ENCODE assay signal across 8 cellular contexts in the genomic region with DNA sequence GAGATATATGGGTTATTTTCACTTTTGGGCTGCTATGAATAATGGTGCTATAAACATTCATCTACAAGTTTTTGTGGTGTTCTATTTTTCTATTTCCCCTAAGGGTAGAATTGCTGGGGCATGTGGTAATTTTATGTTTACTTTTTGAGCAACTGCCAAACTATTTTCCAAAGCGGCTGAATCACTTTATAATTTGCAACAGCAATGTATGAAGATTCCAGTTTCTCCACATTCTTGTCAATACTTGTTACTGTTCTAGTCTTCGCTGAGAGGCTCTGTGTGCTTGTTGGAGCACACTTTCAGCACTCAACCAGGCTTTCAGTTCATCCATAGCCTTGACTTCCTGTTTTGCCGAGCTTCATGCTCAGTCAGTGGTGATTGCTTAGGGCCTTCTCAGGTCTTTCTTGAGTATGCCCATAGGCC. TPM values are rescaled to one million over a fixed set of nuclear protein-coding genes. Genes with fewer than 3 reads are reported as not detected.
DNase-seq lines count a peak whose midpoint lies in the region; ATAC-seq and TF ChIP-seq lines count a peak whose summit lies in the region.

No MANE protein-coding gene starts in this region.

- no peaks in the 10 kb centered on the region for H3K9me3 Mint-ChIP-seq in activated CD4-positive, alpha-beta T cell treated with anti-CD3 and anti-CD28 coated beads, Interleukin-2, amount 10 ng/mL, durations not matched to agents 7 days and 5 days

- no peaks in the 10 kb centered on the region for H3K27me3 ChIP-seq in right lobe of liver

- WGBS in right lobe of liver (ENCODE audit: insufficient coverage, low coverage, low lambda C conversion rate, missing lambda C conversion rate), result 0% methylated on average over 3 of the region's 3 CpGs

- CTCF ChIA-PET in activated CD4-positive, alpha-beta T cell treated with anti-CD3 and anti-CD28 coated beads, Interleukin-2, amount 10 ng/mL, durations not matched to agents 7 days and 5 days (lab: Charles Lee), result interaction anchor here (0.6 to 1.9 kb wide), 4 partner anchors 10 to 1020 kb away, joined by 3 to 6 read pairs (median 4); a partner anchor contains a TSS

- peak; percentile 23 for TF ChIP-seq POLR2A in right lobe of liver (IDR thresholded peaks at IDR 0.05)

- peak overlapping the region; percentile 59 to 67 (median 66) for H3K27ac ChIP-seq in right lobe of liver

- in situ Hi-C loops in T47D (cut with HindIII; ENCODE audit: low pct_unique_long_range_greater_than_20kb, low sequenced_read_pairs), result no loop called here

- peak overlapping the region; percentile 98 for H3K27ac Mint-ChIP-seq in activated CD4-positive, alpha-beta T cell treated with anti-CD3 and anti-CD28 coated beads, Interleukin-2, amount 10 ng/mL, durations not matched to agents 7 days and 5 days

- H3K36me3 Mint-ChIP-seq in activated CD4-positive, alpha-beta T cell treated with anti-CD3 and anti-CD28 coated beads, Interleukin-2, amount 10 ng/mL, durations not matched to agents 7 days and 5 days (ENCODE audit: low read depth), result peaks cover 15% of the 10 kb centered on the region

- TF ChIP-seq CTCF in right lobe of liver (IDR thresholded peaks at IDR 0.05), result no peak

- H3K4me1 ChIP-seq in right lobe of liver, result peaks cover 0 to 33% (median 12%) of the 10 kb centered on the region in 4 donors

- POLR2A ChIA-PET in activated CD4-positive, alpha-beta T cell treated with anti-CD3 and anti-CD28 coated beads, Interleukin-2, amount 10 ng/mL, durations not matched to agents 7 days and 5 days (lab: Charles Lee), result interaction anchor here (0.6 to 0.9 kb wide), 2 partner anchors 14 to 30 kb away, joined by 4 read pairs; no protein-coding TSS in a partner anchor

- H3K36me3 ChIP-seq in right lobe of liver, result no peaks in the 10 kb centered on the region

- peak overlapping the region in 1 of 3 donors; percentile 20 for H3K4me3 ChIP-seq in right lobe of liver

- DNase-seq in activated CD4-positive, alpha-beta T cell treated with anti-CD3 and anti-CD28 coated beads, Interleukin-2, amount 10 ng/mL, durations not matched to agents 7 days and 5 days, result peak; percentile 43
- DNase-seq in activated CD4-positive, alpha-beta T cell treated with anti-CD3 and anti-CD28 coated beads, Interleukin-2, amount 50 U/mL, for 4 hours, result no peak
- peak; percentile 76 for DNase-seq in NOMO-1 treated with DMSO at 0.1 percent for 48 hours (lab: John Stamatoyannopoulos, UW; ENCODE audit: unreplicated experiment)
- peak; percentile 37 to 98 for DNase-seq in T47D (ENCODE audit: low read depth in 1 of 2, low spot score in 1 of 2)
- DNase-seq in right lobe of liver, result no peak
- no peak for DNase-seq in activated gamma-delta T cell treated with Interleukin-2 at 50 U/mL for 16 hours
- no peak for DNase-seq in activated CD4-positive, alpha-beta T cell treated with anti-CD3 and anti-CD28 coated beads, Interleukin-2, amount 50 U/mL, for 48 hours

- intact Hi-C loops in right lobe of liver (cut with DNase I), result no loop called here

- H3K9me3 ChIP-seq in right lobe of liver, result no peaks in the 10 kb centered on the region

- H3K4me1 Mint-ChIP-seq in activated CD4-positive, alpha-beta T cell treated with anti-CD3 and anti-CD28 coated beads, Interleukin-2, amount 10 ng/mL, durations not matched to agents 7 days and 5 days, result peaks cover 62% of the 10 kb centered on the region

- ATAC-seq in HG02623 (IDR thresholded peaks at IDR 0.05; ENCODE audit: unreplicated experiment), result peak; percentile 71
- ATAC-seq in right lobe of liver, result peak; percentile 71 to 80 (median 73)

- H3K27me3 Mint-ChIP-seq in activated CD4-positive, alpha-beta T cell treated with anti-CD3 and anti-CD28 coated beads, Interleukin-2, amount 10 ng/mL, durations not matched to agents 7 days and 5 days, result no peaks in the 10 kb centered on the region

- H3K4me3 Mint-ChIP-seq in activated CD4-positive, alpha-beta T cell treated with anti-CD3 and anti-CD28 coated beads, Interleukin-2, amount 10 ng/mL, durations not matched to agents 7 days and 5 days, result peak overlapping the region; percentile 47

RNA-seq across cellular contexts. Expression of a gene that starts 39.0 kb away (rescaled TPM):
- 10 to 100 TPM; 36.8 to 38.5 TPM for total RNA-seq in activated CD4-positive, alpha-beta T cell treated with anti-CD3 and anti-CD28 coated beads, Interleukin-2, amount 10 ng/mL, durations not matched to agents 7 days and 5 days
- 10 to 100 TPM; 54.2 to 92.5 (median 63.5) TPM for total RNA-seq in right lobe of liver

RNA-seq across cellular contexts. Expression of a gene that starts 39.4 kb away (rescaled TPM):
- 10 to 100 TPM; 42.0 to 50.5 TPM for total RNA-seq in activated CD4-positive, alpha-beta T cell treated with anti-CD3 and anti-CD28 coated beads, Interleukin-2, amount 10 ng/mL, durations not matched to agents 7 days and 5 days
- total RNA-seq in right lobe of liver, result 10 to 100 TPM; 16.2 to 22.4 (median 19.9) TPM

Comparison
In these comparisons a context has a peak if more than half of its experiments do, and no peak if none do; other contexts are left out.
1. DNase-seq: peak in activated CD4-positive, alpha-beta T cell treated with anti-CD3 and anti-CD28 coated beads, Interleukin-2, amount 10 ng/mL, durations not matched to agents 7 days and 5 days (single experiment), NOMO-1 treated with DMSO at 0.1 percent for 48 hours (single experiment) and T47D (2 of 2); none in activated CD4-positive, alpha-beta T cell treated with anti-CD3 and anti-CD28 coated beads, Interleukin-2, amount 50 U/mL, for 4 hours (0 of 2), right lobe of liver (0 of 3), activated gamma-delta T cell treated with Interleukin-2 at 50 U/mL for 16 hours (single experiment) and activated CD4-positive, alpha-beta T cell treated with anti-CD3 and anti-CD28 coated beads, Interleukin-2, amount 50 U/mL, for 48 hours (0 of 2).